ENCODE assay signal across 8 cellular contexts in genomic region chr6:24718449-24719124, GRCh38. TPM values are rescaled to one million over a fixed set of nuclear protein-coding genes. Genes with fewer than 3 reads are reported as not detected.
DNase-seq lines count a peak whose midpoint lies in the region; TF ChIP-seq lines count a peak whose summit lies in the region.

No MANE protein-coding gene starts in this region.

- peak overlapping the region; percentile 98 for H3K4me3 ChIP-seq in ACC112 (ENCODE audit: low read depth, low read length)
- peak overlapping the region; percentile 93 for H3K4me3 ChIP-seq in Jurkat, Clone E6-1 (ENCODE audit: low read length)
- H3K4me3 ChIP-seq in mononuclear cell (ENCODE audit: low read length), result peak overlapping the region; percentile 99

- peak overlapping the region; percentile 90 for H3K27ac ChIP-seq in ACC112 (ENCODE audit: low read depth, low read length)

- H3K4me3 Mint-ChIP-seq in MCF 10A (ENCODE audit: unreplicated experiment), result peak overlapping the region; percentile 82

- H3K4me1 ChIP-seq in ACC112 (ENCODE audit: control insufficient read depth, insufficient read depth, low read length, unreplicated experiment) (peaks cover 31% of the 10 kb centered on the region), mononuclear cell (ENCODE audit: insufficient read depth, low read length) (peaks cover 59% of the 10 kb centered on the region)

- H3K27me3 ChIP-seq in ACC112 (ENCODE audit: insufficient read depth, low read length) (no peaks in the 10 kb centered on the region), mononuclear cell (ENCODE audit: insufficient read depth, low read length) (no peaks in the 10 kb centered on the region)

- peak overlapping the region; percentile 100 for H3K27ac Mint-ChIP-seq in MCF 10A (ENCODE audit: low read depth, unreplicated experiment)

- no TSS peak for BruUV-seq in MCF 10A (replicated peaks; lab: Mats Ljungman, UMichigan)

- no peaks in the 10 kb centered on the region for H3K9me3 Mint-ChIP-seq in MCF 10A (ENCODE audit: unreplicated experiment)

- H3K4me1 Mint-ChIP-seq in MCF 10A (ENCODE audit: insufficient read depth, unreplicated experiment), result peaks cover 19% of the 10 kb centered on the region

- CTCF ChIA-PET in MCF 10A (lab: Yijun Ruan, JAX), result interaction anchor here (1.0 to 2.7 kb wide), 4 partner anchors 25 to 308 kb away, joined by 3 to 12 read pairs (median 4); no protein-coding TSS in a partner anchor

- peaks cover 71% of the 10 kb centered on the region for H3K79me2 ChIP-seq in ACC112 (ENCODE audit: control insufficient read depth, insufficient read depth, low read length, unreplicated experiment)

- TF ChIP-seq CTCF in MCF 10A (IDR thresholded peaks at IDR 0.05; ENCODE audit: unreplicated experiment), result no peak

- no peak overlapping the region for H2AFZ ChIP-seq in ACC112 (ENCODE audit: low read length, unreplicated experiment)

- H3K27me3 Mint-ChIP-seq in MCF 10A (ENCODE audit: insufficient read depth, unreplicated experiment), result no peaks in the 10 kb centered on the region

- intact Hi-C loops in MCF 10A (cut with micrococcal nuclease), result loop anchor here (1.0 kb wide), 1 partner anchor 48 kb away; no protein-coding TSS in a partner anchor

- H3K36me3 Mint-ChIP-seq in MCF 10A (ENCODE audit: insufficient read depth, unreplicated experiment), result peaks cover 82% of the 10 kb centered on the region

- peaks cover 52% of the 10 kb centered on the region for H3K36me3 ChIP-seq in ACC112 (ENCODE audit: insufficient read depth, low read length)

- no peaks in the 10 kb centered on the region for H3K9me3 ChIP-seq in mononuclear cell (ENCODE audit: low read depth, low read length)

- POLR2A ChIA-PET in MCF 10A (lab: Yijun Ruan, JAX), result interaction anchor here (0.6 to 4.3 kb wide), 22 partner anchors 11 to 595 kb away, joined by 3 to 64 read pairs (median 4); partner anchors contain the start of gene GMNN

- DNase-seq in Jurkat, Clone E6-1 (ENCODE audit: low read depth, low spot score), result no peak
- DNase-seq in MCF 10A (ENCODE audit: unreplicated experiment) (peak; percentile 13), glomerular visceral epithelial cell (ENCODE audit: extremely low spot score) (no peak), NCI-H1105 (lab: John Stamatoyannopoulos, UW) (no peak), cerebellar nuclear complex (lab: John Stamatoyannopoulos, UW) (no peak), NCI-H2196 treated with DMSO at 0.1 percent for 48 hours (lab: John Stamatoyannopoulos, UW; ENCODE audit: unreplicated experiment) (no peak)

RNA-seq across cellular contexts. Expression of gene C6orf62, which starts 0.4 kb away (rescaled TPM):
- polyA plus RNA-seq in Jurkat, Clone E6-1 (2012; ENCODE audit: insufficient read depth, insufficient read length), result 70.1 TPM
- total RNA-seq in MCF 10A (2022), result 96.2 and 101 TPM in 2 replicates
- 81.6 TPM for total RNA-seq in mononuclear cell

RNA-seq across cellular contexts. Expression of gene ACOT13, which starts 51.7 kb away (rescaled TPM):
- polyA plus RNA-seq in Jurkat, Clone E6-1 (2012; ENCODE audit: insufficient read depth, insufficient read length), result 103 TPM
- total RNA-seq in MCF 10A (2022), result 29.4 and 31.4 TPM in 2 replicates
- 0.31 TPM for total RNA-seq in mononuclear cell

RNA-seq across cellular contexts. Expression of gene TDP2, which starts 51.9 kb away (rescaled TPM):
- polyA plus RNA-seq in Jurkat, Clone E6-1 (2012; ENCODE audit: insufficient read depth, insufficient read length), result 74.8 TPM
- total RNA-seq in MCF 10A (2022), result 27.6 and 28.2 TPM in 2 replicates
- total RNA-seq in mononuclear cell, result 24.8 TPM

RNA-seq across cellular contexts. Expression of gene GMNN, which starts 56.1 kb away (rescaled TPM):
- polyA plus RNA-seq in Jurkat, Clone E6-1 (2012; ENCODE audit: insufficient read depth, insufficient read length), result 128 TPM
- total RNA-seq in MCF 10A (2022) (12.5 and 22.4 TPM in 2 replicates), mononuclear cell (8.2 TPM)

Comparison
In these comparisons a context has a peak if more than half of its experiments do, and no peak if none do; other contexts are left out.
1. RNA of gene ACOT13, which starts 51.7 kb away (total RNA-seq): 29.4 to 31.4 TPM in MCF 10A; 0.31 TPM in mononuclear cell (single experiment); every median in the first group is over 10 times any median in the second.
2. Peak in every context shown above with its lines, with median percentiles within 50 percentile points of each other: H3K4me3 ChIP-seq.